Comparison of ENCODE assay signal across 29 cellular contexts in the genomic region with DNA sequence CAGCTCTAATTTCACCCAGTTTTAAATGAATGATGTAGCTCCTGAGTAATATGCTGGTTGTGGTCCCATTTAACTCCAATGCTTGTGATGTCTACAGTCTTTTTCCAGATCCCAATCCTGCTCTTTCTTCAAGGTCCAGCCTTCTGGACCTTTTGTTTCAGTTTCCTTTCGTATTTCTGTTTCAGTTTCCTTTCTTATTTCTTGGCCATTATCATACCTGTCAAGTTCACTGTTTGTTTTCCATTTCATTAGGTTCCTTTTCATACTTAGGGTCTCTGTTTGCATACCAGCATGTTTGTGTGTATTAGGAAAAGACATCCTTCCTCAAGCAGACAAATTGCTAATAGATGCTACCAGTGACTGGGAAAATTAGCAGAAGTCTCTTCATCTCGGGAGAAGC.
DNase-seq lines count a peak whose midpoint lies in the region; ATAC-seq, FAIRE-seq and TF ChIP-seq lines count a peak whose summit lies in the region.
"Had no signal": no experiment of that assay in that cellular context is flagged by ENCODE, and none has a peak within 500 bp of the region (broad histone marks: within the 10 kb centered on the region; RNA-seq: fewer than 3 reads in every experiment).

No MANE protein-coding gene starts in this region.

- H3K4me1 Mint-ChIP-seq in astrocyte (ENCODE audit: low read depth, unreplicated experiment) (peaks cover 2% of the 10 kb centered on the region), glutamatergic neuron (ENCODE audit: low read depth, unreplicated experiment) (peaks cover 10% of the 10 kb centered on the region)
- H3K4me1 Mint-ChIP-seq: activated naive CD8-positive, alpha-beta T cell treated with anti-CD3 and anti-CD28 coated beads, Interleukin-2, amount 50 U/mL, for 24 hours; endodermal cell; stimulated activated memory B cell treated with anti-CD40 and anti-IgM and Interleukin-4, amounts not matched to agents 10 μg/mL and 1 μg/mL and 100 μg/mL, for 72 hours had no signal

- no TSS peak for BruUV-seq in HepG2 (replicated peaks; lab: Mats Ljungman, UMichigan)

- intact Hi-C loops in HepG2 (cut with micrococcal nuclease; ENCODE audit: unreplicated experiment): no loop called here

- FAIRE-seq in astrocyte (lab: Jason Lieb, UNC) (no peak), HepG2 (lab: Jason Lieb, UNC) (no peak)
- FAIRE-seq: frontal cortex, RCC 7860 had no signal

- H3K36me3 Mint-ChIP-seq in astrocyte (ENCODE audit: low read depth, unreplicated experiment): no peaks in the 10 kb centered on the region
- peaks cover 6% of the 10 kb centered on the region for H3K36me3 Mint-ChIP-seq in glutamatergic neuron (ENCODE audit: unreplicated experiment)
- H3K36me3 Mint-ChIP-seq: stimulated activated memory B cell treated with anti-CD40 and anti-IgM and Interleukin-4, amounts not matched to agents 10 μg/mL and 1 μg/mL and 100 μg/mL, for 72 hours; type B pancreatic cell had no signal

- H3K4me3 ChIP-seq in astrocyte (ENCODE audit: insufficient read depth, low read depth, low read length) (no peak overlapping the region), HepG2 (replicated peaks in 1 of 3; ENCODE audit: insufficient read depth in 1 of 3, low read depth in 2 of 3, low read length in 3 of 3) (no peak overlapping the region)
- H3K4me3 ChIP-seq: BLaER1 treated with 17β-estradiol and CSF1 and Interleukin-3, amounts not matched to agents 10 nM and 100 nM; lower lobe of right lung; mucosa of descending colon had no signal

- H3K27ac Mint-ChIP-seq in astrocyte (ENCODE audit: unreplicated experiment) (no peak overlapping the region), glutamatergic neuron (ENCODE audit: unreplicated experiment) (peak overlapping the region; percentile 13)
- H3K27ac Mint-ChIP-seq: activated naive CD8-positive, alpha-beta T cell treated with anti-CD3 and anti-CD28 coated beads, Interleukin-2, amount 50 U/mL, for 24 hours; activated T-cell treated with anti-CD3 and anti-CD28 coated beads, Interleukin-2, amount 50 U/mL, for 24 hours; dendritic cell treated with granulocyte-macrophage colony-stimulating factor and Interleukin-4, amounts not matched to agents 40 ng/mL and 50 ng/mL, for 4 days; endodermal cell; stimulated activated memory B cell treated with anti-CD40 and anti-IgM and Interleukin-4, amounts not matched to agents 10 μg/mL and 1 μg/mL and 100 μg/mL, for 72 hours; type B pancreatic cell had no signal

- peak overlapping the region; percentile 34 for H3K4me2 ChIP-seq in astrocyte (ENCODE audit: low read length)
- H3K4me2 ChIP-seq in HepG2 (ENCODE audit: low read depth, low read length): no peak overlapping the region
- H3K4me2 ChIP-seq: BLaER1 treated with 17β-estradiol and CSF1 and Interleukin-3, amounts not matched to agents 10 nM and 100 nM had no signal

- H3K27me3 Mint-ChIP-seq in astrocyte (ENCODE audit: low read depth, unreplicated experiment) (no peaks in the 10 kb centered on the region), glutamatergic neuron (ENCODE audit: unreplicated experiment) (no peaks in the 10 kb centered on the region)
- H3K27me3 Mint-ChIP-seq: activated naive CD8-positive, alpha-beta T cell treated with anti-CD3 and anti-CD28 coated beads, Interleukin-2, amount 50 U/mL, for 24 hours; activated T-cell treated with anti-CD3 and anti-CD28 coated beads, Interleukin-2, amount 50 U/mL, for 24 hours; dendritic cell treated with granulocyte-macrophage colony-stimulating factor and Interleukin-4, amounts not matched to agents 40 ng/mL and 50 ng/mL, for 4 days; stimulated activated memory B cell treated with anti-CD40 and anti-IgM and Interleukin-4, amounts not matched to agents 10 μg/mL and 1 μg/mL and 100 μg/mL, for 72 hours; type B pancreatic cell had no signal

- no peak overlapping the region for H3K4me3 Mint-ChIP-seq in astrocyte (ENCODE audit: unreplicated experiment)
- H3K4me3 Mint-ChIP-seq in glutamatergic neuron (ENCODE audit: unreplicated experiment): no peak overlapping the region
- H3K4me3 Mint-ChIP-seq: activated naive CD8-positive, alpha-beta T cell treated with anti-CD3 and anti-CD28 coated beads, Interleukin-2, amount 50 U/mL, for 24 hours; activated T-cell treated with anti-CD3 and anti-CD28 coated beads, Interleukin-2, amount 50 U/mL, for 24 hours; dendritic cell treated with granulocyte-macrophage colony-stimulating factor and Interleukin-4, amounts not matched to agents 40 ng/mL and 50 ng/mL, for 4 days; endodermal cell; stimulated activated memory B cell treated with anti-CD40 and anti-IgM and Interleukin-4, amounts not matched to agents 10 μg/mL and 1 μg/mL and 100 μg/mL, for 72 hours; type B pancreatic cell had no signal

- 0% methylated on average over 2 of the region's 2 CpGs for WGBS in HepG2 (ENCODE audit: low lambda C conversion rate)

- no peak overlapping the region for H3K9ac ChIP-seq in astrocyte (ENCODE audit: low read length)
- H3K9ac ChIP-seq in HepG2 (ENCODE audit: insufficient read depth, low read depth, low read length): no peak overlapping the region
- H3K9ac ChIP-seq: BLaER1 treated with 17β-estradiol and CSF1 and Interleukin-3, amounts not matched to agents 10 nM and 100 nM had no signal

- TF ChIP-seq POLR2A in HepG2 (IDR thresholded peaks at IDR 0.05; ENCODE audit: insufficient read depth in 1 of 2, low read depth in 2 of 2, low read length in 2 of 2): no peak

- in situ Hi-C loops in HepG2 (cut with HindIII; ENCODE audit: extremely low pct_ligation_motif_present, low pct_unique_long_range_greater_than_20kb): no loop called here

- CTCF ChIA-PET in HepG2 (lab: Yijun Ruan, JAX; ENCODE audit: low intra/inter-chr PET ratio, low total read pairs): no interaction called here

- H3K27ac ChIP-seq in astrocyte (ENCODE audit: low read depth, low read length) (no peak overlapping the region), HepG2 (ENCODE audit: extremely low read length, insufficient read depth, low read length) (no peak overlapping the region)
- H3K27ac ChIP-seq: BLaER1 treated with 17β-estradiol and CSF1 and Interleukin-3, amounts not matched to agents 10 nM and 100 nM; lower lobe of right lung; VCaP had no signal

- H3K9me3 ChIP-seq in astrocyte (ENCODE audit: insufficient read depth, low read depth, low read length) (no peaks in the 10 kb centered on the region), HepG2 (ENCODE audit: low read length) (no peaks in the 10 kb centered on the region)
- H3K9me3 ChIP-seq: BLaER1 treated with 17β-estradiol and CSF1 and Interleukin-3, amounts not matched to agents 10 nM and 100 nM had no signal

- H3K36me3 ChIP-seq in astrocyte (ENCODE audit: insufficient read depth, low read length) (no peaks in the 10 kb centered on the region), HepG2 (replicated peaks in 1 of 2; ENCODE audit: control insufficient read depth in 1 of 2, insufficient read depth in 2 of 2, low read length in 2 of 2) (no peaks in the 10 kb centered on the region)
- H3K36me3 ChIP-seq: BLaER1 treated with 17β-estradiol and CSF1 and Interleukin-3, amounts not matched to agents 10 nM and 100 nM; lower lobe of right lung had no signal

- TF ChIP-seq CTCF in astrocyte (IDR thresholded peaks at IDR 0.05; ENCODE audit: insufficient read depth, low read depth, low read length) (no peak), glutamatergic neuron (IDR thresholded peaks at IDR 0.05; ENCODE audit: partially characterized antibody, unreplicated experiment) (no peak), HepG2 (CRISPR knock-in tag; IDR thresholded peaks at IDR 0.05) (no peak)

- no peaks in the 10 kb centered on the region for H3K27me3 ChIP-seq in astrocyte (ENCODE audit: insufficient read depth, low read length)
- no peaks in the 10 kb centered on the region for H3K27me3 ChIP-seq in HepG2 (ENCODE audit: control insufficient read depth in 1 of 2, insufficient read depth in 2 of 2, low read length in 2 of 2)
- H3K27me3 ChIP-seq: BLaER1 treated with 17β-estradiol and CSF1 and Interleukin-3, amounts not matched to agents 10 nM and 100 nM had no signal

- POLR2A ChIA-PET in HepG2 (lab: Yijun Ruan, JAX): no interaction called here

- H3K9me3 Mint-ChIP-seq in astrocyte (ENCODE audit: unreplicated experiment) (peaks cover 10% of the 10 kb centered on the region), glutamatergic neuron (ENCODE audit: unreplicated experiment) (peaks cover 4% of the 10 kb centered on the region)

- H3K79me2 ChIP-seq in astrocyte (ENCODE audit: insufficient read depth, low read length) (no peaks in the 10 kb centered on the region), HepG2 (ENCODE audit: insufficient read depth, low read length) (no peaks in the 10 kb centered on the region)

- peak; percentile 13 for DNase-seq in Daoy (ENCODE audit: low read depth)
- peak; percentile 10 for DNase-seq in HS-5 (ENCODE audit: low read depth)
- no peak for DNase-seq in astrocyte (ENCODE audit: low read depth)
- no peak for DNase-seq in glutamatergic neuron
- no peak for DNase-seq in HepG2 (ENCODE audit: low spot score)
- DNase-seq in SIG-M5 treated with dmso at 0.1 percent for 504 hours (lab: John Stamatoyannopoulos, UW; ENCODE audit: unreplicated experiment): no peak
- DNase-seq: activated CD4-positive, alpha-beta T cell treated with anti-CD3 and anti-CD28 coated beads for 4 hours; activated gamma-delta T cell treated with Interleukin-2 at 50 U/mL for 16 hours; activated naive CD8-positive, alpha-beta T cell treated with anti-CD3 and anti-CD28 coated beads, Interleukin-2, amount 50 U/mL, for 24 hours; activated T-cell treated with anti-CD3 and anti-CD28 coated beads, Interleukin-2, amount 50 U/mL, for 24 hours; DMS79; endodermal cell; GOT3; lower lobe of right lung; mucosa of descending colon; NCI-H1436; NCI-H2107; NCI-H345; NCI-H748 treated with DMSO at 0.1 percent for 48 hours; SIG-M5; T1000 had no signal

- TF ChIP-seq RAD21 in HepG2 (CRISPR knock-in tag; IDR thresholded peaks at IDR 0.05): no peak

- no peak for ATAC-seq in HepG2
- no peak for ATAC-seq in HG03342 (IDR thresholded peaks at IDR 0.05; ENCODE audit: unreplicated experiment)
- ATAC-seq: activated naive CD8-positive, alpha-beta T cell treated with anti-CD3 and anti-CD28 coated beads, Interleukin-2, amount 50 U/mL, for 24 hours; lower lobe of right lung; mucosa of descending colon; stimulated activated memory B cell treated with anti-CD40 and anti-IgM and Interleukin-4, amounts not matched to agents 10 μg/mL and 1 μg/mL and 100 μg/mL, for 72 hours had no signal

- H3K4me1 ChIP-seq in astrocyte (ENCODE audit: insufficient read depth, low read length) (no peaks in the 10 kb centered on the region), HepG2 (ENCODE audit: insufficient read depth, low read length) (no peaks in the 10 kb centered on the region)
- H3K4me1 ChIP-seq: BLaER1 treated with 17β-estradiol and CSF1 and Interleukin-3, amounts not matched to agents 10 nM and 100 nM; lower lobe of right lung had no signal

- H4K20me1 ChIP-seq in astrocyte (ENCODE audit: insufficient read depth, low read length) (no peaks in the 10 kb centered on the region), HepG2 (ENCODE audit: insufficient read depth, low read length) (no peaks in the 10 kb centered on the region)
- H4K20me1 ChIP-seq: BLaER1 treated with 17β-estradiol and CSF1 and Interleukin-3, amounts not matched to agents 10 nM and 100 nM had no signal

- H2AFZ ChIP-seq in astrocyte (ENCODE audit: low read depth, low read length): peak overlapping the region; percentile 36
- H2AFZ ChIP-seq in HepG2 (ENCODE audit: low read length): no peak overlapping the region

- TF ChIP-seq EP300 in HepG2 (IDR thresholded peaks at IDR 0.05; ENCODE audit: low read depth in 2 of 2, low read length in 2 of 2) (no peak), HepG2 (CRISPR knock-in tag; IDR thresholded peaks at IDR 0.05; ENCODE audit: borderline replicate concordance) (no peak)

Comparison
In these comparisons a context has a peak if more than half of its experiments do, and no peak if none do; other contexts are left out.
1. DNase-seq: peak in Daoy (single experiment) and HS-5 (single experiment); none in astrocyte (single experiment), glutamatergic neuron (single experiment), HepG2 (single experiment) and SIG-M5 treated with dmso at 0.1 percent for 504 hours (single experiment).